In genomic region chr16:89923640-89924297, GRCh38 we compare ENCODE assay signal across 9 cellular contexts. TPM values are rescaled to one million over a fixed set of nuclear protein-coding genes. Genes with fewer than 3 reads are reported as not detected.
A peak's percentile ranks its signal among the peaks of the same experiment; 100 is the strongest.
DNase-seq lines count a peak whose midpoint lies in the region; ATAC-seq, FAIRE-seq and TF ChIP-seq lines count a peak whose summit lies in the region.
"Had no signal": no experiment of that assay in that cellular context is flagged by ENCODE, and none has a peak within 500 bp of the region (broad histone marks: within the 10 kb centered on the region; RNA-seq: fewer than 3 reads in every experiment).

No MANE protein-coding gene starts in this region.

- no peaks in the 10 kb centered on the region for H3K36me3 Mint-ChIP-seq in activated CD4-positive, alpha-beta T cell treated with anti-CD3 and anti-CD28 coated beads, Interleukin-2, amount 10 ng/mL, durations not matched to agents 7 days and 5 days (ENCODE audit: low read depth)

- peaks cover 51% of the 10 kb centered on the region for H3K27me3 Mint-ChIP-seq in activated CD4-positive, alpha-beta T cell treated with anti-CD3 and anti-CD28 coated beads, Interleukin-2, amount 10 ng/mL, durations not matched to agents 7 days and 5 days

- TF ChIP-seq CTCF in AG04449 (IDR thresholded peaks at IDR 0.05; ENCODE audit: insufficient read depth, low read length, missing control alignments) (no peak), K562 (IDR thresholded peaks at IDR 0.05 in 2 of 3, conservative IDR thresholded peaks at IDR 0.05 in 1 of 3; ENCODE audit: insufficient read depth in 2 of 3, low read depth in 1 of 3, low read length in 3 of 3) (no peak), mucosa of descending colon (IDR thresholded peaks at IDR 0.05) (no peak)

- FAIRE-seq in K562 (lab: Jason Lieb, UNC) = no peak
- FAIRE-seq: colon had no signal

- no peaks in the 10 kb centered on the region; the same call in 2 of the 3 replicates for H3K79me2 ChIP-seq in K562 (ENCODE audit: control insufficient read depth, insufficient read depth, low read length)

- no peak overlapping the region for H3K27ac Mint-ChIP-seq in activated CD4-positive, alpha-beta T cell treated with anti-CD3 and anti-CD28 coated beads, Interleukin-2, amount 10 ng/mL, durations not matched to agents 7 days and 5 days

- in situ Hi-C loops in K562 (cut with MboI) = no loop called here

- H4K20me1 ChIP-seq in K562 (replicated peaks; ENCODE audit: control insufficient read depth, insufficient read depth, low read length) = 0 out of 2 replicates have a peak, but pooled peaks cover 12% of the 10 kb centered on the region

- H3K27ac ChIP-seq in HUES64 (ENCODE audit: low read depth, low read length) = no peak overlapping the region
- H3K27ac ChIP-seq in K562 (ENCODE audit: extremely low read depth, low read depth, low read length) = no peak overlapping the region

- TF ChIP-seq EP300 in K562 (IDR thresholded peaks at IDR 0.05; ENCODE audit: low read length) = no peak

- H2AFZ ChIP-seq in K562 (ENCODE audit: low read depth, low read length) = 0 out of 2 replicates have a peak overlapping the region, but pooled peaks have one; percentile 27

- H3K36me3 ChIP-seq in HUES64 (ENCODE audit: insufficient read depth, low read length) = peaks cover 10% of the 10 kb centered on the region; the same call in 1 of the 2 replicates
- no peaks in the 10 kb centered on the region for H3K36me3 ChIP-seq in K562 (ENCODE audit: control insufficient read depth, insufficient read depth, low read length)
- no peaks in the 10 kb centered on the region for H3K36me3 ChIP-seq in mucosa of descending colon (ENCODE audit: low read depth)

- no peaks in the 10 kb centered on the region for H3K9me1 ChIP-seq in K562 (ENCODE audit: control insufficient read depth, insufficient read depth, low read length)

- H3K4me3 ChIP-seq in AG04449 (ENCODE audit: low read depth, low read length) (peak overlapping the region; percentile 83), HUES64 (ENCODE audit: low read length) (peak overlapping the region; percentile 73), K562 (peak overlapping the region; percentile 69), mucosa of descending colon (no peak overlapping the region)

- no peak for TF ChIP-seq RAD21 in K562 (CRISPR knock-in tag; conservative IDR thresholded peaks at IDR 0.05 in 1 of 2, IDR thresholded peaks at IDR 0.05 in 1 of 2)

- no peak overlapping the region for H3K4me3 Mint-ChIP-seq in activated CD4-positive, alpha-beta T cell treated with anti-CD3 and anti-CD28 coated beads, Interleukin-2, amount 10 ng/mL, durations not matched to agents 7 days and 5 days

- H3K9me3 ChIP-seq in HUES64 (ENCODE audit: insufficient read depth, low read depth, low read length) (no peaks in the 10 kb centered on the region), K562 (replicated peaks; ENCODE audit: control insufficient read depth, insufficient read depth, low read depth, low read length) (no peaks in the 10 kb centered on the region), mucosa of descending colon (no peaks in the 10 kb centered on the region)

- TF ChIP-seq POLR2A in K562 (conservative IDR thresholded peaks at IDR 0.05) = no peak

- peaks cover 47% of the 10 kb centered on the region for H3K4me1 Mint-ChIP-seq in activated CD4-positive, alpha-beta T cell treated with anti-CD3 and anti-CD28 coated beads, Interleukin-2, amount 10 ng/mL, durations not matched to agents 7 days and 5 days

- no peaks in the 10 kb centered on the region for H3K9me3 Mint-ChIP-seq in activated CD4-positive, alpha-beta T cell treated with anti-CD3 and anti-CD28 coated beads, Interleukin-2, amount 10 ng/mL, durations not matched to agents 7 days and 5 days

- H3K4me1 ChIP-seq in HUES64 (ENCODE audit: insufficient read depth, low read length) (peaks cover 18% of the 10 kb centered on the region; the same call in 1 of the 2 replicates), K562 (replicated peaks in 1 of 2; ENCODE audit: control insufficient read depth in 2 of 2, insufficient read depth in 2 of 2, low read length in 2 of 2) (peaks cover 23 to 79% of the 10 kb centered on the region in 2 experiments), mucosa of descending colon (ENCODE audit: low read depth) (peaks cover 30% of the 10 kb centered on the region)

- ATAC-seq in K562 (no peak), mucosa of descending colon (no peak), left colon (no peak)

- CTCF ChIA-PET in AG04449 (lab: Yijun Ruan, JAX) = interaction anchor here (1.1 to 4.9 kb wide), 3 partner anchors 12 to 45 kb away, joined by 3 to 34 read pairs (median 3); partner anchors contain the start of gene DEF8
- CTCF ChIA-PET in K562 (lab: Yijun Ruan, JAX; ENCODE audit: low intra/inter-chr PET ratio) = no interaction called here
- CTCF ChIA-PET in activated CD4-positive, alpha-beta T cell treated with anti-CD3 and anti-CD28 coated beads, Interleukin-2, amount 10 ng/mL, durations not matched to agents 7 days and 5 days (lab: Charles Lee) = interaction anchor here (0.6 to 4.0 kb wide), 8 partner anchors 11 to 217 kb away, joined by 3 to 18 read pairs (median 4); partner anchors contain the start of gene TCF25

- peaks cover 4% of the 10 kb centered on the region; the same call in 1 of the 2 replicates for H3K27me3 ChIP-seq in HUES64 (ENCODE audit: insufficient read depth, low read length)
- H3K27me3 ChIP-seq in K562 (ENCODE audit: control insufficient read depth in 2 of 2, insufficient read depth in 2 of 2, low read length in 2 of 2) = no peaks in the 10 kb centered on the region

- H3K4me2 ChIP-seq in K562 (ENCODE audit: insufficient read depth, low read length) = peak overlapping the region; percentile 96; the same call in 1 of the 2 replicates

- no peak for DNase-seq in AG04449 (ENCODE audit: low read depth, low spot score)
- no peak for DNase-seq in K562 (ENCODE audit: extremely low read depth in 1 of 4, low spot score in 3 of 4)
- DNase-seq in mucosa of descending colon = peak in 2 of 3 donors; percentile 11 to 56
- no peak for DNase-seq in left colon
- DNase-seq in activated CD4-positive, alpha-beta T cell treated with anti-CD3 and anti-CD28 coated beads, Interleukin-2, amount 10 ng/mL, durations not matched to agents 7 days and 5 days = no peak
- DNase-seq in middle frontal gyrus (ENCODE audit: extremely low spot score, low spot score) = no peak
- DNase-seq in SW480 (ENCODE audit: low spot score) = no peak

- intact Hi-C loops in K562 (cut with micrococcal nuclease) = loop anchor here (5.0 to 10.0 kb wide), 2 partner anchors 51 to 106 kb away; partner anchors contain the start of gene FANCA
- intact Hi-C loops in mucosa of descending colon (cut with DNase I, micrococcal nuclease) = no loop called here
- intact Hi-C loops in left colon (cut with DNase I, micrococcal nuclease) = no loop called here

- TSS peak; percentile 29 for BruUV-seq in K562 (replicated peaks; lab: Mats Ljungman, UMichigan)

- H3K9ac ChIP-seq in HUES64 (ENCODE audit: low read depth, low read length) (peak overlapping the region; percentile 63), K562 (ENCODE audit: insufficient read depth in 1 of 2, low read depth in 2 of 2, low read length in 2 of 2) (peak overlapping the region in 1 of 2 experiments; percentile 94; a peak in 2 of 4 replicates)

- WGBS in HUES64 = 1% methylated on average over 41 of the region's 41 CpGs
- 7% methylated on average over 38 of the region's 41 CpGs for WGBS in K562 (ENCODE audit: insufficient coverage, low coverage, missing lambda C conversion rate)

- POLR2A ChIA-PET in AG04449 (lab: Yijun Ruan, JAX) = interaction anchor here (0.6 to 2.7 kb wide), 6 partner anchors 9 to 113 kb away, joined by 3 to 22 read pairs (median 4); partner anchors contain the start of gene TCF25
- POLR2A ChIA-PET in K562 (lab: Yijun Ruan, JAX) = interaction anchor here (0.9 to 2.9 kb wide), 7 partner anchors 9 to 48 kb away, joined by 3 to 19 read pairs (median 3); no protein-coding TSS in a partner anchor
- POLR2A ChIA-PET in activated CD4-positive, alpha-beta T cell treated with anti-CD3 and anti-CD28 coated beads, Interleukin-2, amount 10 ng/mL, durations not matched to agents 7 days and 5 days (lab: Charles Lee) = no interaction called here

RNA-seq across cellular contexts. Expression of gene TUBB3, which starts 0.6 kb away (rescaled TPM):
- 149 TPM for polyA plus RNA-seq in HUES64 (2013, experiment 1 of 2)
- 134 TPM for polyA plus RNA-seq in HUES64 (2013, experiment 2 of 2)
- total RNA-seq in K562 (2011; cell fraction: chromatin; rRNA removed; ENCODE audit: low replicate concordance) = 5.7 and 13.6 TPM in 2 replicates
- 8.2 and 8.3 TPM in 2 replicates for total RNA-seq in K562 (2011; cell fraction: nucleolus; rRNA removed)
- total RNA-seq in K562 (2011; cell fraction: nucleoplasm; rRNA removed) = 5.5 and 7.5 TPM in 2 replicates
- total RNA-seq in K562 (2014; rRNA removed) = 12.5 and 15.5 TPM in 2 replicates
- 2.1 and 3.2 TPM in 2 replicates for total RNA-seq in K562 (2014; rRNA removed; fragmentation: Illumina TruSeq; extraction: Trizol)
- total RNA-seq in K562 (2015; rRNA removed; fragmentation: Illumina TruSeq; extraction: Trizol) = 6.4 and 8.1 TPM in 2 replicates
- 12.0 and 13.5 TPM in 2 replicates for total RNA-seq in K562 (2021)
- 3.2 and 10.4 TPM in 2 replicates for polyA plus RNA-seq in K562 (2011; rRNA removed)
- 8.5 and 8.8 TPM in 2 replicates for polyA plus RNA-seq in K562 (2011; cell fraction: cytosol; rRNA removed)
- 10.4 and 12.3 TPM in 2 replicates for polyA plus RNA-seq in K562 (2011; cell fraction: nucleus; rRNA removed)
- polyA plus RNA-seq in K562 (2012) = 7.7 and 19.6 TPM in 2 replicates
- 5.0 and 10.0 TPM in 2 replicates for polyA plus RNA-seq in K562 (2014; fragmentation: Illumina TruSeq; extraction: Trizol)
- polyA plus RNA-seq in K562 (2014; fragmentation: Nextera tagmentation; extraction: Ambion mirVana) = under 1 TPM; 0.18 to 0.53 TPM
- 6.8 and 8.3 TPM in 2 replicates for polyA plus RNA-seq in K562 (2014; rRNA removed)
- 3.5 and 4.5 TPM in 2 replicates for polyA minus RNA-seq in K562 (2011; rRNA and poly(A)+ RNA removed)
- polyA minus RNA-seq in K562 (2011; cell fraction: cytosol; rRNA and poly(A)+ RNA removed) = 7.4 and 12.0 TPM in 2 replicates
- polyA minus RNA-seq in K562 (2011; cell fraction: nucleus; rRNA and poly(A)+ RNA removed) = 2.4 and 2.6 TPM in 2 replicates
- total RNA-seq in mucosa of descending colon = 10 to 100 TPM in 1 of 3 donors, 1 to 10 TPM in 2; 1.8 to 26.8 (median 7.5) TPM
- 1 to 10 TPM; 3.3 to 4.2 TPM for total RNA-seq in left colon
- 1 to 10 TPM; 1.1 to 1.6 TPM for total RNA-seq in activated CD4-positive, alpha-beta T cell treated with anti-CD3 and anti-CD28 coated beads, Interleukin-2, amount 10 ng/mL, durations not matched to agents 7 days and 5 days

RNA-seq across cellular contexts. Expression of gene MC1R, which starts 5.1 kb away (rescaled TPM):
- 1.3 TPM for polyA plus RNA-seq in HUES64 (2013, experiment 1 of 2)
- polyA plus RNA-seq in HUES64 (2013, experiment 2 of 2) = 1.6 TPM
- 70.1 and 162 TPM in 2 replicates for total RNA-seq in K562 (2011; cell fraction: chromatin; rRNA removed; ENCODE audit: low replicate concordance)
- 54.5 and 55.7 TPM in 2 replicates for total RNA-seq in K562 (2011; cell fraction: nucleolus; rRNA removed)
- 90.5 and 111 TPM in 2 replicates for total RNA-seq in K562 (2011; cell fraction: nucleoplasm; rRNA removed)
- total RNA-seq in K562 (2014; rRNA removed) (3.1 and 3.3 TPM in 2 replicates), K562 (2014; rRNA removed; fragmentation: Illumina TruSeq; extraction: Trizol) (0.67 and 0.87 TPM in 2 replicates), K562 (2015; rRNA removed; fragmentation: Illumina TruSeq; extraction: Trizol) (2.0 and 2.1 TPM in 2 replicates), K562 (2021) (3.4 and 3.5 TPM in 2 replicates), mucosa of descending colon (1 to 10 TPM; 4.1 to 4.8 (median 4.3) TPM), left colon (1 to 10 TPM; 2.1 to 4.3 TPM)
- polyA plus RNA-seq in K562 (2011; rRNA removed) (3.5 and 4.2 TPM in 2 replicates), K562 (2014; fragmentation: Illumina TruSeq; extraction: Trizol) (1.5 and 2.7 TPM in 2 replicates), K562 (2014; fragmentation: Nextera tagmentation; extraction: Ambion mirVana) (under 1 TPM in 1 of 2 experiments, not detected in 1; 0.14 TPM), K562 (2014; rRNA removed) (4.7 and 5.3 TPM in 2 replicates)
- polyA plus RNA-seq in K562 (2011; cell fraction: cytosol; rRNA removed) = 5.6 and 6.1 TPM in 2 replicates
- 27.9 and 42.6 TPM in 2 replicates for polyA plus RNA-seq in K562 (2011; cell fraction: nucleus; rRNA removed)
- 3.6 and 4.6 TPM in 2 replicates for polyA plus RNA-seq in K562 (2012)
- polyA minus RNA-seq in K562 (2011; rRNA and poly(A)+ RNA removed) = 6.4 and 10.6 TPM in 2 replicates
- polyA minus RNA-seq in K562 (2011; cell fraction: cytosol; rRNA and poly(A)+ RNA removed) = 1.6 and 2.7 TPM in 2 replicates
- 6.1 and 6.7 TPM in 2 replicates for polyA minus RNA-seq in K562 (2011; cell fraction: nucleus; rRNA and poly(A)+ RNA removed)
- total RNA-seq in activated CD4-positive, alpha-beta T cell treated with anti-CD3 and anti-CD28 coated beads, Interleukin-2, amount 10 ng/mL, durations not matched to agents 7 days and 5 days = 1 to 10 TPM; 5.0 to 6.6 TPM

RNA-seq across cellular contexts. Expression of gene DEF8, which starts 24.8 kb away (rescaled TPM):
- 39.1 TPM for polyA plus RNA-seq in HUES64 (2013, experiment 1 of 2)
- polyA plus RNA-seq in HUES64 (2013, experiment 2 of 2) = 38.0 TPM
- 71.6 and 183 TPM in 2 replicates for total RNA-seq in K562 (2011; cell fraction: chromatin; rRNA removed; ENCODE audit: low replicate concordance)
- 99.4 and 127 TPM in 2 replicates for total RNA-seq in K562 (2011; cell fraction: nucleolus; rRNA removed)
- total RNA-seq in K562 (2011; cell fraction: nucleoplasm; rRNA removed) = 79.5 and 80.2 TPM in 2 replicates
- 147 and 173 TPM in 2 replicates for total RNA-seq in K562 (2014; rRNA removed)
- total RNA-seq in K562 (2014; rRNA removed; fragmentation: Illumina TruSeq; extraction: Trizol) = 29.4 and 33.0 TPM in 2 replicates
- 58.6 and 63.2 TPM in 2 replicates for total RNA-seq in K562 (2015; rRNA removed; fragmentation: Illumina TruSeq; extraction: Trizol)
- total RNA-seq in K562 (2021) = 71.5 and 80.6 TPM in 2 replicates
- 74.0 and 87.6 TPM in 2 replicates for polyA plus RNA-seq in K562 (2011; rRNA removed)
- polyA plus RNA-seq in K562 (2011; cell fraction: cytosol; rRNA removed) = 119 and 177 TPM in 2 replicates
- 132 and 207 TPM in 2 replicates for polyA plus RNA-seq in K562 (2011; cell fraction: nucleus; rRNA removed)
- 63.5 and 81.5 TPM in 2 replicates for polyA plus RNA-seq in K562 (2012)
- 42.3 and 88.3 TPM in 2 replicates for polyA plus RNA-seq in K562 (2014; fragmentation: Illumina TruSeq; extraction: Trizol)
- polyA plus RNA-seq in K562 (2014; fragmentation: Nextera tagmentation; extraction: Ambion mirVana) = 10 to 100 TPM; 39.3 to 60.1 TPM
- 136 and 173 TPM in 2 replicates for polyA plus RNA-seq in K562 (2014; rRNA removed)
- 27.9 and 38.8 TPM in 2 replicates for polyA minus RNA-seq in K562 (2011; rRNA and poly(A)+ RNA removed)
- 32.6 and 34.2 TPM in 2 replicates for polyA minus RNA-seq in K562 (2011; cell fraction: cytosol; rRNA and poly(A)+ RNA removed)
- polyA minus RNA-seq in K562 (2011; cell fraction: nucleus; rRNA and poly(A)+ RNA removed) = 29.4 and 31.1 TPM in 2 replicates
- total RNA-seq in mucosa of descending colon = 10 to 100 TPM; 25.2 to 45.4 (median 31.9) TPM
- total RNA-seq in left colon = 10 to 100 TPM; 25.4 to 34.0 TPM
- total RNA-seq in activated CD4-positive, alpha-beta T cell treated with anti-CD3 and anti-CD28 coated beads, Interleukin-2, amount 10 ng/mL, durations not matched to agents 7 days and 5 days = 10 to 100 TPM; 30.7 to 35.5 TPM

RNA-seq across cellular contexts. Expression of gene TCF25, which starts 50.4 kb away (rescaled TPM):
- 77.0 TPM for polyA plus RNA-seq in HUES64 (2013, experiment 1 of 2)
- polyA plus RNA-seq in HUES64 (2013, experiment 2 of 2) = 77.0 TPM
- total RNA-seq in K562 (2011; cell fraction: chromatin; rRNA removed; ENCODE audit: low replicate concordance) = 678 and 1,286 TPM in 2 replicates
- total RNA-seq in K562 (2011; cell fraction: nucleolus; rRNA removed) = 495 and 571 TPM in 2 replicates
- 387 and 470 TPM in 2 replicates for total RNA-seq in K562 (2011; cell fraction: nucleoplasm; rRNA removed)
- total RNA-seq in K562 (2014; rRNA removed) = 102 and 110 TPM in 2 replicates
- total RNA-seq in K562 (2014; rRNA removed; fragmentation: Illumina TruSeq; extraction: Trizol) = 37.2 and 38.0 TPM in 2 replicates
- total RNA-seq in K562 (2015; rRNA removed; fragmentation: Illumina TruSeq; extraction: Trizol) = 63.2 and 65.1 TPM in 2 replicates
- 123 and 140 TPM in 2 replicates for total RNA-seq in K562 (2021)
- 83.8 and 123 TPM in 2 replicates for polyA plus RNA-seq in K562 (2011; rRNA removed)
- polyA plus RNA-seq in K562 (2011; cell fraction: cytosol; rRNA removed) = 86.7 and 116 TPM in 2 replicates
- 392 and 540 TPM in 2 replicates for polyA plus RNA-seq in K562 (2011; cell fraction: nucleus; rRNA removed)
- polyA plus RNA-seq in K562 (2012) = 147 and 150 TPM in 2 replicates
- polyA plus RNA-seq in K562 (2014; fragmentation: Illumina TruSeq; extraction: Trizol) = 87.5 and 96.8 TPM in 2 replicates
- 1 to 10 TPM; 9.0 TPM for polyA plus RNA-seq in K562 (2014; fragmentation: Nextera tagmentation; extraction: Ambion mirVana)
- 122 and 154 TPM in 2 replicates for polyA plus RNA-seq in K562 (2014; rRNA removed)
- polyA minus RNA-seq in K562 (2011; rRNA and poly(A)+ RNA removed) = 51.2 and 58.2 TPM in 2 replicates
- polyA minus RNA-seq in K562 (2011; cell fraction: cytosol; rRNA and poly(A)+ RNA removed) = 47.2 and 50.0 TPM in 2 replicates
- polyA minus RNA-seq in K562 (2011; cell fraction: nucleus; rRNA and poly(A)+ RNA removed) = 72.7 and 97.1 TPM in 2 replicates
- 100 to 1,000 TPM; 179 to 217 (median 212) TPM for total RNA-seq in mucosa of descending colon
- 100 to 1,000 TPM; 152 to 210 TPM for total RNA-seq in left colon
- total RNA-seq in activated CD4-positive, alpha-beta T cell treated with anti-CD3 and anti-CD28 coated beads, Interleukin-2, amount 10 ng/mL, durations not matched to agents 7 days and 5 days = 100 to 1,000 TPM; 148 to 168 TPM

Comparison
In these comparisons a context has a peak if more than half of its experiments do, and no peak if none do; other contexts are left out.
1. DNase-seq: peak in mucosa of descending colon (2 of 3); none in AG04449 (single experiment), K562 (0 of 4), left colon (0 of 2), activated CD4-positive, alpha-beta T cell treated with anti-CD3 and anti-CD28 coated beads, Interleukin-2, amount 10 ng/mL, durations not matched to agents 7 days and 5 days (single experiment), middle frontal gyrus (single experiment) and SW480 (single experiment).